1 cellular context compared by ENCODE assay signal in genomic region chr20:5950271-5951031, GRCh38.
TF ChIP-seq lines count a peak whose summit lies in the region.

TSS of gene MCM8 (plus strand) at chr20:5950652. CDS start at chr20:5952016, 1,364 bp downstream.
A gene with protein sequence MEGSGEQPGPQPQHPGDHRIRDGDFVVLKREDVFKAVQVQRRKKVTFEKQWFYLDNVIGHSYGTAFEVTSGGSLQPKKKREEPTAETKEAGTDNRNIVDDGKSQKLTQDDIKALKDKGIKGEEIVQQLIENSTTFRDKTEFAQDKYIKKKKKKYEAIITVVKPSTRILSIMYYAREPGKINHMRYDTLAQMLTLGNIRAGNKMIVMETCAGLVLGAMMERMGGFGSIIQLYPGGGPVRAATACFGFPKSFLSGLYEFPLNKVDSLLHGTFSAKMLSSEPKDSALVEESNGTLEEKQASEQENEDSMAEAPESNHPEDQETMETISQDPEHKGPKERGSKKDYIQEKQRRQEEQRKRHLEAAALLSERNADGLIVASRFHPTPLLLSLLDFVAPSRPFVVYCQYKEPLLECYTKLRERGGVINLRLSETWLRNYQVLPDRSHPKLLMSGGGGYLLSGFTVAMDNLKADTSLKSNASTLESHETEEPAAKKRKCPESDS (minus strand): TSS chr20:5950533. CDS start chr20:5950405, 128 bp downstream.

TF ChIP-seq in HepG2, 621 proteins besides CTCF, POLR2A, EP300 and RAD21 (continued from another document and continues in another):
- TF ChIP-seq ZNF781 (CRISPR knock-in tag; IDR thresholded peaks at IDR 0.05; ENCODE audit: borderline replicate concordance, not compliant biosample characterization) (peak; percentile 43), GABPB1 (CRISPR knock-in tag; IDR thresholded peaks at IDR 0.05) (peak; percentile 100), POLR2AphosphoS2 (IDR thresholded peaks at IDR 0.05; ENCODE audit: low read depth, low read length) (no peak), THAP9 (CRISPR knock-in tag; IDR thresholded peaks at IDR 0.05; ENCODE audit: borderline replicate concordance) (peak; percentile 95), ZFP41 (CRISPR knock-in tag; IDR thresholded peaks at IDR 0.05; ENCODE audit: borderline replicate concordance) (peak; percentile 79), ELF4 (CRISPR knock-in tag; IDR thresholded peaks at IDR 0.05; ENCODE audit: borderline replicate concordance) (peak; percentile 100), ZNF782 (CRISPR knock-in tag; IDR thresholded peaks at IDR 0.05; ENCODE audit: borderline replicate concordance) (peak; percentile 91), ZNF235 (CRISPR knock-in tag; IDR thresholded peaks at IDR 0.05; ENCODE audit: borderline replicate concordance) (peak; percentile 87; the same call in 1 of the 2 replicates), HDAC1 (CRISPR knock-in tag; IDR thresholded peaks at IDR 0.05) (peak; percentile 100), ARID2 (CRISPR knock-in tag; IDR thresholded peaks at IDR 0.05; ENCODE audit: borderline replicate concordance) (peak; percentile 90), SYNCRIP (IDR thresholded peaks at IDR 0.05; ENCODE audit: insufficient read depth, low read depth, low read length) (no peak), ZNF570 (CRISPR knock-in tag; IDR thresholded peaks at IDR 0.05; ENCODE audit: borderline replicate concordance) (peak; percentile 86; the same call in 1 of the 2 replicates), TAF1 (CRISPR knock-in tag; IDR thresholded peaks at IDR 0.05) (peak; percentile 97), REST (IDR thresholded peaks at IDR 0.05; ENCODE audit: borderline replicate concordance in 1 of 2, low read depth in 1 of 2, low read length in 2 of 2) (peak in 1 of 2 experiments; percentile 4; a peak in 1 of 4 replicates), IKZF1 (IDR thresholded peaks at IDR 0.05) (no peak), MIXL1 (CRISPR knock-in tag; IDR thresholded peaks at IDR 0.05) (peak; percentile 89), ZIK1 (CRISPR knock-in tag; IDR thresholded peaks at IDR 0.05; ENCODE audit: borderline replicate concordance, low read depth) (peak; percentile 77; the same call in 1 of the 2 replicates), ZFY (CRISPR knock-in tag; IDR thresholded peaks at IDR 0.05) (peak; percentile 62), ISX (CRISPR knock-in tag; conservative IDR thresholded peaks at IDR 0.05) (peak; percentile 76; the same call in 1 of the 2 replicates), NFATC3 (CRISPR knock-in tag; IDR thresholded peaks at IDR 0.05) (peak; percentile 64; the same call in 1 of the 2 replicates), BCLAF1 (IDR thresholded peaks at IDR 0.05) (no peak), FOXO1 (CRISPR knock-in tag; IDR thresholded peaks at IDR 0.05) (peak; percentile 79), RBM39 (IDR thresholded peaks at IDR 0.05; ENCODE audit: low read depth, low read length, poor library complexity, severe bottlenecking) (peak; percentile 97), ZNF18 (CRISPR knock-in tag; IDR thresholded peaks at IDR 0.05; ENCODE audit: insufficient replicate concordance) (no peak), ZBTB3 (CRISPR knock-in tag; IDR thresholded peaks at IDR 0.05; ENCODE audit: borderline replicate concordance, low read depth) (peak; percentile 94; the same call in 1 of the 2 replicates), ZNF552 (CRISPR knock-in tag; IDR thresholded peaks at IDR 0.05; ENCODE audit: borderline replicate concordance) (peak; percentile 79; the same call in 1 of the 2 replicates), PHB2 (IDR thresholded peaks at IDR 0.05; ENCODE audit: partially characterized antibody) (no peak), ZNF224 (CRISPR knock-in tag; IDR thresholded peaks at IDR 0.05) (no peak; the same call in 1 of the 2 replicates), RBAK (CRISPR knock-in tag; IDR thresholded peaks at IDR 0.05) (0 out of 2 replicates have a peak, but pooled peaks have one; percentile 48), ZNF713 (CRISPR knock-in tag; IDR thresholded peaks at IDR 0.05) (no peak; the same call in 1 of the 2 replicates), HDAC6 (IDR thresholded peaks at IDR 0.05; ENCODE audit: low read depth, low read length) (no peak), CBFB (CRISPR knock-in tag; IDR thresholded peaks at IDR 0.05) (peak; percentile 97), ZNF780A (CRISPR knock-in tag; IDR thresholded peaks at IDR 0.05) (no peak), NCOA5 (CRISPR knock-in tag; IDR thresholded peaks at IDR 0.05) (no peak), NONO (IDR thresholded peaks at IDR 0.05) (no peak), NONO (CRISPR knock-in tag; conservative IDR thresholded peaks at IDR 0.05) (peak; percentile 95), TGIF2 (CRISPR knock-in tag; IDR thresholded peaks at IDR 0.05) (peak; percentile 99), PHF20 (CRISPR knock-in tag; IDR thresholded peaks at IDR 0.05) (peak; percentile 100), DNMT3B (CRISPR knock-in tag; conservative IDR thresholded peaks at IDR 0.05) (peak; percentile 86), ZNF839 (CRISPR knock-in tag; IDR thresholded peaks at IDR 0.05; ENCODE audit: borderline replicate concordance) (no peak; the same call in 1 of the 2 replicates), NBN (conservative IDR thresholded peaks at IDR 0.05) (no peak), SP5 (CRISPR knock-in tag; IDR thresholded peaks at IDR 0.05; ENCODE audit: borderline replicate concordance, low read depth) (peak; percentile 91), ZNF850 (CRISPR knock-in tag; conservative IDR thresholded peaks at IDR 0.05) (no peak), ELF1 (CRISPR knock-in tag; IDR thresholded peaks at IDR 0.05) (peak; percentile 100)
- TF ChIP-seq, protein P1, sequence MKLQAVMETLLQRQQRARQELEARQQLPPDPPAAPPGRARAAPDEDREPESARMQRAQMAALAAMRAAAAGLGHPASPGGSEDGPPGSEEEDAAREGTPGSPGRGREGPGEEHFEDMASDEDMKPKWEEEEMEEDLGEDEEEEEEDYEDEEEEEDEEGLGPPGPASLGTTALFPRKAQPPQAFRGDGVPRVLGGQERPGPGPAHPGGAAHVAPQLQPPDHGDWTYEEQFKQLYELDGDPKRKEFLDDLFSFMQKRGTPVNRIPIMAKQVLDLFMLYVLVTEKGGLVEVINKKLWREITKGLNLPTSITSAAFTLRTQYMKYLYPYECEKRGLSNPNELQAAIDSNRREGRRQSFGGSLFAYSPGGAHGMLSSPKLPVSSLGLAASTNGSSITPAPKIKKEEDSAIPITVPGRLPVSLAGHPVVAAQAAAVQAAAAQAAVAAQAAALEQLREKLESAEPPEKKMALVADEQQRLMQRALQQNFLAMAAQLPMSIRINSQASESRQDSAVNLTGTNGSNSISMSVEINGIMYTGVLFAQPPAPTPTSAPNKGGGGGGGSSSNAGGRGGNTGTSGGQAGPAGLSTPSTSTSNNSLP (IDR thresholded peaks at IDR 0.05; ENCODE audit: low read depth, low read length) = no peak
- TF ChIP-seq, protein P2, sequence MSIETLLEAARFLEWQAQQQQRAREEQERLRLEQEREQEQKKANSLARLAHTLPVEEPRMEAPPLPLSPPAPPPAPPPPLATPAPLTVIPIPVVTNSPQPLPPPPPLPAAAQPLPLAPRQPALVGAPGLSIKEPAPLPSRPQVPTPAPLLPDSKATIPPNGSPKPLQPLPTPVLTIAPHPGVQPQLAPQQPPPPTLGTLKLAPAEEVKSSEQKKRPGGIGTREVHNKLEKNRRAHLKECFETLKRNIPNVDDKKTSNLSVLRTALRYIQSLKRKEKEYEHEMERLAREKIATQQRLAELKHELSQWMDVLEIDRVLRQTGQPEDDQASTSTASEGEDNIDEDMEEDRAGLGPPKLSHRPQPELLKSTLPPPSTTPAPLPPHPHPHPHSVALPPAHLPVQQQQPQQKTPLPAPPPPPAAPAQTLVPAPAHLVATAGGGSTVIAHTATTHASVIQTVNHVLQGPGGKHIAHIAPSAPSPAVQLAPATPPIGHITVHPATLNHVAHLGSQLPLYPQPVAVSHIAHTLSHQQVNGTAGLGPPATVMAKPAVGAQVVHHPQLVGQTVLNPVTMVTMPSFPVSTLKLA (IDR thresholded peaks at IDR 0.05) = peak; percentile 97
- TF ChIP-seq, protein P3, sequence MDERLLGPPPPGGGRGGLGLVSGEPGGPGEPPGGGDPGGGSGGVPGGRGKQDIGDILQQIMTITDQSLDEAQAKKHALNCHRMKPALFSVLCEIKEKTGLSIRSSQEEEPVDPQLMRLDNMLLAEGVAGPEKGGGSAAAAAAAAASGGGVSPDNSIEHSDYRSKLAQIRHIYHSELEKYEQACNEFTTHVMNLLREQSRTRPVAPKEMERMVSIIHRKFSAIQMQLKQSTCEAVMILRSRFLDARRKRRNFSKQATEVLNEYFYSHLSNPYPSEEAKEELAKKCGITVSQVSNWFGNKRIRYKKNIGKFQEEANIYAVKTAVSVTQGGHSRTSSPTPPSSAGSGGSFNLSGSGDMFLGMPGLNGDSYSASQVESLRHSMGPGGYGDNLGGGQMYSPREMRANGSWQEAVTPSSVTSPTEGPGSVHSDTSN (CRISPR knock-in tag; IDR thresholded peaks at IDR 0.05) = peak; percentile 72
